13 cellular contexts compared by ENCODE assay signal in genomic region chr9:96399335-96399633, GRCh38. TPM values are rescaled to one million over a fixed set of nuclear protein-coding genes. Genes with fewer than 3 reads are reported as not detected.
DNase-seq lines count a peak whose midpoint lies in the region; ATAC-seq and TF ChIP-seq lines count a peak whose summit lies in the region.
"Had no signal": no experiment of that assay in that cellular context is flagged by ENCODE, and none has a peak within 500 bp of the region (broad histone marks: within the 10 kb centered on the region; RNA-seq: fewer than 3 reads in every experiment).

No MANE protein-coding gene starts in this region.

- no peak for TF ChIP-seq CTCF in nephron progenitor cell (IDR thresholded peaks at IDR 0.05)

- no peaks in the 10 kb centered on the region for H3K27me3 ChIP-seq in HUES48 (ENCODE audit: control insufficient read depth, insufficient read depth, low read length)

- H3K27ac Mint-ChIP-seq in activated naive CD8-positive, alpha-beta T cell treated with anti-CD3 and anti-CD28 coated beads, Interleukin-2, amount 10 ng/mL, durations not matched to agents 7 days and 5 days: peak overlapping the region; percentile 81
- peak overlapping the region; percentile 94 for H3K27ac Mint-ChIP-seq in nephron progenitor cell

- H3K9me3 ChIP-seq in HUES48 (ENCODE audit: control insufficient read depth, insufficient read depth, low read length): no peaks in the 10 kb centered on the region

- H3K27me3 Mint-ChIP-seq in activated naive CD8-positive, alpha-beta T cell treated with anti-CD3 and anti-CD28 coated beads, Interleukin-2, amount 10 ng/mL, durations not matched to agents 7 days and 5 days: no peaks in the 10 kb centered on the region
- peaks cover 3% of the 10 kb centered on the region for H3K27me3 Mint-ChIP-seq in nephron progenitor cell (ENCODE audit: low read depth, poor library complexity)

- H3K4me1 ChIP-seq in HUES48 (ENCODE audit: control insufficient read depth, insufficient read depth, low read length): peaks cover 35% of the 10 kb centered on the region
- H3K4me1 ChIP-seq: left ventricle myocardium inferior had no signal

- ATAC-seq in GM19395 (IDR thresholded peaks at IDR 0.05; ENCODE audit: unreplicated experiment): peak; percentile 36
- ATAC-seq in activated naive CD8-positive, alpha-beta T cell treated with anti-CD3 and anti-CD28 coated beads, Interleukin-2, amount 10 ng/mL, durations not matched to agents 7 days and 5 days (ENCODE audit: low read depth): peak; percentile 44
- ATAC-seq in HG03457 (IDR thresholded peaks at IDR 0.05; ENCODE audit: unreplicated experiment): no peak
- ATAC-seq: activated naive CD4-positive, alpha-beta T cell treated with anti-CD3 and anti-CD28 coated beads, Interleukin-2, amount 50 U/mL, for 72 hours had no signal

- no peak overlapping the region for H3K9ac ChIP-seq in HUES48 (ENCODE audit: low read depth, low read length)

- peak overlapping the region; percentile 75 for H3K27ac ChIP-seq in HUES48 (ENCODE audit: low read depth, low read length)
- H3K27ac ChIP-seq: left ventricle myocardium inferior had no signal

- POLR2A ChIA-PET in activated naive CD8-positive, alpha-beta T cell treated with anti-CD3 and anti-CD28 coated beads, Interleukin-2, amount 10 ng/mL, durations not matched to agents 7 days and 5 days (lab: Charles Lee): interaction anchor here (0.7 to 2.0 kb wide), 10 partner anchors 10 to 167 kb away, joined by 3 to 9 read pairs (median 4); partner anchors contain the start of gene ZNF367

- H3K9me3 Mint-ChIP-seq in activated naive CD8-positive, alpha-beta T cell treated with anti-CD3 and anti-CD28 coated beads, Interleukin-2, amount 10 ng/mL, durations not matched to agents 7 days and 5 days: peaks cover 4% of the 10 kb centered on the region
- H3K9me3 Mint-ChIP-seq in nephron progenitor cell: peaks cover 31% of the 10 kb centered on the region
- H3K9me3 Mint-ChIP-seq: activated naive CD4-positive, alpha-beta T cell treated with anti-CD3 and anti-CD28 coated beads, Interleukin-2, amount 50 U/mL, for 72 hours had no signal

- DNase-seq in activated naive CD8-positive, alpha-beta T cell treated with anti-CD3 and anti-CD28 coated beads, Interleukin-2, amount 10 ng/mL, durations not matched to agents 7 days and 5 days: no peak
- DNase-seq in nephron progenitor cell: no peak
- DNase-seq in NCI-H1417 (lab: John Stamatoyannopoulos, UW): no peak
- no peak for DNase-seq in DMS 273 (lab: John Stamatoyannopoulos, UW; ENCODE audit: unreplicated experiment)
- DNase-seq: Calu3, left ventricle myocardium inferior, NCI-H226, posterior cingulate gyrus, SHP77 had no signal

- H3K4me1 Mint-ChIP-seq in activated naive CD8-positive, alpha-beta T cell treated with anti-CD3 and anti-CD28 coated beads, Interleukin-2, amount 10 ng/mL, durations not matched to agents 7 days and 5 days: peaks cover 36% of the 10 kb centered on the region
- H3K4me1 Mint-ChIP-seq in nephron progenitor cell: peaks cover 25% of the 10 kb centered on the region

- no peak overlapping the region for H3K4me3 ChIP-seq in HUES48 (ENCODE audit: low read depth, low read length)
- H3K4me3 ChIP-seq: left ventricle myocardium inferior had no signal

- H3K36me3 Mint-ChIP-seq in activated naive CD8-positive, alpha-beta T cell treated with anti-CD3 and anti-CD28 coated beads, Interleukin-2, amount 10 ng/mL, durations not matched to agents 7 days and 5 days: peaks cover 31% of the 10 kb centered on the region
- peaks cover 47% of the 10 kb centered on the region for H3K36me3 Mint-ChIP-seq in nephron progenitor cell (ENCODE audit: low read depth)

- H3K4me3 Mint-ChIP-seq in activated naive CD8-positive, alpha-beta T cell treated with anti-CD3 and anti-CD28 coated beads, Interleukin-2, amount 10 ng/mL, durations not matched to agents 7 days and 5 days: peak overlapping the region; percentile 60
- H3K4me3 Mint-ChIP-seq in nephron progenitor cell: no peak overlapping the region

- peaks cover 9% of the 10 kb centered on the region; the same call in 1 of the 2 replicates for H3K36me3 ChIP-seq in HUES48 (ENCODE audit: control insufficient read depth, insufficient read depth, low read length)
- H3K36me3 ChIP-seq: left ventricle myocardium inferior had no signal

RNA-seq across cellular contexts. Expression of gene SLC35D2, which starts 15.8 kb away (rescaled TPM):
- total RNA-seq in activated naive CD8-positive, alpha-beta T cell treated with anti-CD3 and anti-CD28 coated beads, Interleukin-2, amount 10 ng/mL, durations not matched to agents 7 days and 5 days: 10 to 100 TPM; 13.1 to 16.2 TPM

RNA-seq across cellular contexts. Expression of gene ZNF367, which starts 18.9 kb away (rescaled TPM):
- 10 to 100 TPM; 26.0 to 27.3 TPM for total RNA-seq in activated naive CD8-positive, alpha-beta T cell treated with anti-CD3 and anti-CD28 coated beads, Interleukin-2, amount 10 ng/mL, durations not matched to agents 7 days and 5 days

RNA-seq across cellular contexts. Expression of gene HABP4, which starts 50.7 kb away (rescaled TPM):
- 10 to 100 TPM; 11.4 to 11.8 TPM for total RNA-seq in activated naive CD8-positive, alpha-beta T cell treated with anti-CD3 and anti-CD28 coated beads, Interleukin-2, amount 10 ng/mL, durations not matched to agents 7 days and 5 days
